22 cellular contexts compared by ENCODE assay signal in genomic region chr20:59456342-59457132, GRCh38.
DNase-seq lines count a peak whose midpoint lies in the region; ATAC-seq and TF ChIP-seq lines count a peak whose summit lies in the region.
"Had no signal": no experiment of that assay in that cellular context is flagged by ENCODE, and none has a peak within 500 bp of the region (broad histone marks: within the 10 kb centered on the region; RNA-seq: fewer than 3 reads in every experiment).

No MANE protein-coding gene starts in this region.

- no peaks in the 10 kb centered on the region for H3K4me1 ChIP-seq in spleen

- H3K36me3 ChIP-seq in spleen, result no peaks in the 10 kb centered on the region
- H3K36me3 ChIP-seq: MG63 had no signal

- peaks cover 7% of the 10 kb centered on the region for H3K9me3 Mint-ChIP-seq in nephron progenitor cell
- H3K9me3 Mint-ChIP-seq: CD8-positive, alpha-beta T cell; GM23338 had no signal

- no peak overlapping the region for H3K27ac ChIP-seq in spleen
- no peak overlapping the region for H3K27ac ChIP-seq in RWPE1
- H3K27ac ChIP-seq: 22Rv1, C4-2B, SK-N-MC had no signal

- CTCF ChIA-PET in RWPE1 (lab: Yijun Ruan, JAX), result interaction anchor here (0.5 to 2.3 kb wide), 28 partner anchors 9 to 1748 kb away, joined by 3 to 25 read pairs (median 4); no protein-coding TSS in a partner anchor

- H3K4me1 Mint-ChIP-seq in nephron progenitor cell, result peaks cover 32% of the 10 kb centered on the region
- H3K4me1 Mint-ChIP-seq: B cell had no signal

- peaks cover 0 to 37% (median 0%) of the 10 kb centered on the region in 7 donors for H3K27me3 ChIP-seq in spleen (replicated peaks in 1 of 7)
- H3K27me3 ChIP-seq: MG63 had no signal

- H3K27me3 Mint-ChIP-seq in nephron progenitor cell (ENCODE audit: low read depth, poor library complexity), result peaks cover 16% of the 10 kb centered on the region

- no peak overlapping the region for H3K4me3 ChIP-seq in spleen
- H3K4me3 ChIP-seq: GM12878, GM23338, MG63, SK-N-MC had no signal

- TF ChIP-seq CTCF in nephron progenitor cell (IDR thresholded peaks at IDR 0.05) (no peak), spleen (IDR thresholded peaks at IDR 0.05 in 8 of 11, conservative IDR thresholded peaks at IDR 0.05 in 3 of 11) (no peak), RWPE1 (conservative IDR thresholded peaks at IDR 0.05; ENCODE audit: low read depth) (no peak)

- H3K9me3 ChIP-seq in spleen, result peaks cover 0 to 5% (median 0%) of the 10 kb centered on the region in 8 donors
- H3K9me3 ChIP-seq: MG63 had no signal

- intact Hi-C loops in spleen (cut with DNase I; ENCODE audit: low total_unique reads), result no loop called here

- no peaks in the 10 kb centered on the region for H3K36me3 Mint-ChIP-seq in nephron progenitor cell (ENCODE audit: low read depth)
- H3K36me3 Mint-ChIP-seq: CD8-positive, alpha-beta T cell had no signal

- WGBS in spleen, 5 donors, result 76 to 86% (median 81%) methylated on average over 20 to 22 of the region's 22 CpGs

- no peak for ATAC-seq in HG03571 (IDR thresholded peaks at IDR 0.05; ENCODE audit: unreplicated experiment)
- ATAC-seq in GM21619 (IDR thresholded peaks at IDR 0.05; ENCODE audit: unreplicated experiment), result no peak
- ATAC-seq: CD8-positive, alpha-beta T cell; GM12878 had no signal

- POLR2A ChIA-PET in RWPE1 (lab: Yijun Ruan, JAX; ENCODE audit: low non-redundant PET), result no interaction called here

- DNase-seq in NCI-H1105 treated with DMSO at 0.1 percent for 48 hours (lab: John Stamatoyannopoulos, UW), result peak; percentile 30
- no peak for DNase-seq in NCI-H1105 (lab: John Stamatoyannopoulos, UW)
- peak; percentile 48 for DNase-seq in NCI-H69 (lab: John Stamatoyannopoulos, UW)
- no peak for DNase-seq in nephron progenitor cell
- peak; percentile 58 for DNase-seq in spleen
- no peak for DNase-seq in RWPE1 (ENCODE audit: low spot score)
- DNase-seq: CD8-positive, alpha-beta T cell; GDM1; HCEC 1CT; MG63; NCI-H1436; NCI-H187; NCI-H2081 treated with DMSO at 0.1 percent for 48 hours; SIG-M5 had no signal

- no peak for TF ChIP-seq POLR2A in spleen (IDR thresholded peaks at IDR 0.05)

- no peak overlapping the region for H3K4me3 Mint-ChIP-seq in nephron progenitor cell
- H3K4me3 Mint-ChIP-seq: B cell; CD8-positive, alpha-beta T cell; GM23338 had no signal

- H3K27ac Mint-ChIP-seq in nephron progenitor cell, result peak overlapping the region; percentile 57
- H3K27ac Mint-ChIP-seq: B cell; CD8-positive, alpha-beta T cell; GM23338 had no signal

Comparison
In these comparisons a context has a peak if more than half of its experiments do, and no peak if none do; other contexts are left out.
1. DNase-seq: peak in NCI-H1105 treated with DMSO at 0.1 percent for 48 hours (single experiment), NCI-H69 (single experiment) and spleen (single experiment); none in NCI-H1105 (single experiment), nephron progenitor cell (single experiment) and RWPE1 (single experiment).